In the genomic region with DNA sequence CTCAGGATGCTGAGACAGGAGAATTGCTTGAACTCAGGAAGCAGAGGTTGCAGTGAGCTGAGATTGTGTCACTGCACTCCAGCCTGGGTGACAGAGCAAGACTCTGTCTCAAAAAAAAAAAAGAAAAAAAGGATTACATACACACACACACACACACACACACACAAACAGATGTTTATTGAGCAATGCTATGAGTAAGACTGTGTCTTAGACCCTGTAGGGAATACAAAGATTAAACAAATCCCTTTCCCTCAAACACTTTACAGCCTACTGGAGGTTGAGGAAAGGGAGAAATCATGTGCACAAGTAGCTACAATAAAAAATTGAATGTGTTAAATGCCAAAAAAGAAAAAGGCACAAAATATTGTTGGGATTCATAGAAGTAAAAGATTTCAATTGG, we compare ENCODE assay signal across 1 cellular context.
TF ChIP-seq lines count a peak whose summit lies in the region.

No MANE protein-coding gene starts in this region.

TF ChIP-seq in HepG2, 621 proteins besides CTCF, POLR2A, EP300 and RAD21 (continued from another document):
- TF ChIP-seq, protein P1, sequence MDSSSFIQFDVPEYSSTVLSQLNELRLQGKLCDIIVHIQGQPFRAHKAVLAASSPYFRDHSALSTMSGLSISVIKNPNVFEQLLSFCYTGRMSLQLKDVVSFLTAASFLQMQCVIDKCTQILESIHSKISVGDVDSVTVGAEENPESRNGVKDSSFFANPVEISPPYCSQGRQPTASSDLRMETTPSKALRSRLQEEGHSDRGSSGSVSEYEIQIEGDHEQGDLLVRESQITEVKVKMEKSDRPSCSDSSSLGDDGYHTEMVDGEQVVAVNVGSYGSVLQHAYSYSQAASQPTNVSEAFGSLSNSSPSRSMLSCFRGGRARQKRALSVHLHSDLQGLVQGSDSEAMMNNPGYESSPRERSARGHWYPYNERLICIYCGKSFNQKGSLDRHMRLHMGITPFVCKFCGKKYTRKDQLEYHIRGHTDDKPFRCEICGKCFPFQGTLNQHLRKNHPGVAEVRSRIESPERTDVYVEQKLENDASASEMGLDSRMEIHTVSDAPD (CRISPR knock-in tag; IDR thresholded peaks at IDR 0.05): no peak
- TF ChIP-seq, protein P2, sequence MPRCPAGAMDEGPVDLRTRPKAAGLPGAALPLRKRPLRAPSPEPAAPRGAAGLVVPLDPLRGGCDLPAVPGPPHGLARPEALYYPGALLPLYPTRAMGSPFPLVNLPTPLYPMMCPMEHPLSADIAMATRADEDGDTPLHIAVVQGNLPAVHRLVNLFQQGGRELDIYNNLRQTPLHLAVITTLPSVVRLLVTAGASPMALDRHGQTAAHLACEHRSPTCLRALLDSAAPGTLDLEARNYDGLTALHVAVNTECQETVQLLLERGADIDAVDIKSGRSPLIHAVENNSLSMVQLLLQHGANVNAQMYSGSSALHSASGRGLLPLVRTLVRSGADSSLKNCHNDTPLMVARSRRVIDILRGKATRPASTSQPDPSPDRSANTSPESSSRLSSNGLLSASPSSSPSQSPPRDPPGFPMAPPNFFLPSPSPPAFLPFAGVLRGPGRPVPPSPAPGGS (CRISPR knock-in tag; IDR thresholded peaks at IDR 0.05): no peak
- TF ChIP-seq GABPA (IDR thresholded peaks at IDR 0.05; ENCODE audit: low read depth, low read length): no peak
- TF ChIP-seq GABPA (CRISPR knock-in tag; IDR thresholded peaks at IDR 0.05; ENCODE audit: low read depth): no peak
- TF ChIP-seq, protein P3, sequence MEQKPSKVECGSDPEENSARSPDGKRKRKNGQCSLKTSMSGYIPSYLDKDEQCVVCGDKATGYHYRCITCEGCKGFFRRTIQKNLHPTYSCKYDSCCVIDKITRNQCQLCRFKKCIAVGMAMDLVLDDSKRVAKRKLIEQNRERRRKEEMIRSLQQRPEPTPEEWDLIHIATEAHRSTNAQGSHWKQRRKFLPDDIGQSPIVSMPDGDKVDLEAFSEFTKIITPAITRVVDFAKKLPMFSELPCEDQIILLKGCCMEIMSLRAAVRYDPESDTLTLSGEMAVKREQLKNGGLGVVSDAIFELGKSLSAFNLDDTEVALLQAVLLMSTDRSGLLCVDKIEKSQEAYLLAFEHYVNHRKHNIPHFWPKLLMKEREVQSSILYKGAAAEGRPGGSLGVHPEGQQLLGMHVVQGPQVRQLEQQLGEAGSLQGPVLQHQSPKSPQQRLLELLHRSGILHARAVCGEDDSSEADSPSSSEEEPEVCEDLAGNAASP (CRISPR knock-in tag; IDR thresholded peaks at IDR 0.05; ENCODE audit: borderline replicate concordance): no peak
- no peak for TF ChIP-seq MATR3 (CRISPR knock-in tag; IDR thresholded peaks at IDR 0.05)
- TF ChIP-seq, protein P4, sequence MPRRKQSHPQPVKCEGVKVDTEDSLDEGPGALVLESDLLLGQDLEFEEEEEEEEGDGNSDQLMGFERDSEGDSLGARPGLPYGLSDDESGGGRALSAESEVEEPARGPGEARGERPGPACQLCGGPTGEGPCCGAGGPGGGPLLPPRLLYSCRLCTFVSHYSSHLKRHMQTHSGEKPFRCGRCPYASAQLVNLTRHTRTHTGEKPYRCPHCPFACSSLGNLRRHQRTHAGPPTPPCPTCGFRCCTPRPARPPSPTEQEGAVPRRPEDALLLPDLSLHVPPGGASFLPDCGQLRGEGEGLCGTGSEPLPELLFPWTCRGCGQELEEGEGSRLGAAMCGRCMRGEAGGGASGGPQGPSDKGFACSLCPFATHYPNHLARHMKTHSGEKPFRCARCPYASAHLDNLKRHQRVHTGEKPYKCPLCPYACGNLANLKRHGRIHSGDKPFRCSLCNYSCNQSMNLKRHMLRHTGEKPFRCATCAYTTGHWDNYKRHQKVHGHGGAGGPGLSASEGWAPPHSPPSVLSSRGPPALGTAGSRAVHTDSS (CRISPR knock-in tag; conservative IDR thresholded peaks at IDR 0.05): no peak
- TF ChIP-seq GFI1 (CRISPR knock-in tag; IDR thresholded peaks at IDR 0.05; ENCODE audit: borderline replicate concordance): no peak
